Comparison of ENCODE assay signal across 21 cellular contexts in the genomic region with DNA sequence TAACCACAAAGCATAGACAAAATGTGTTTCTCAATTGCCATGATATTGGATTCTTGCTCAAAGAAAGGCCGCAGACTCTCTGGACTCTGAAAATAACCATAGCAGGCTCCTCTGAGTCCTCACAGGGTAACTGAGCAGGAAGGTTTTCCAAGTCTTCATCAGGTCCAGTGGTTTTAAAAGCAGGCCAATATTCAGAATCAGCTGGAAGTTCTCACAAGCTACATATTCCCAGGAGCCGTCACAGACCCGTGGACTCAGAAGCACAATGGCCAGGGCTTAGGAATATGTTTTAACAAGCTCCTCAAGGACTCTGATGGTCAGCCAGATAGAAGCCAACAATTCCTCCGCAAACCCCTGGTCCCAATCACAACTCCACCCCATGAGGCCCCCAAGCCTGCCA.
"Had no signal": no experiment of that assay in that cellular context is flagged by ENCODE, and none has a peak within 500 bp of the region (broad histone marks: within the 10 kb centered on the region; RNA-seq: fewer than 3 reads in every experiment).

No MANE protein-coding gene starts in this region.

- ATAC-seq: activated CD8-positive, alpha-beta memory T cell treated with anti-CD3 and anti-CD28 coated beads, Interleukin-2, amount 10 ng/mL, durations not matched to agents 7 days and 5 days; left lung had no signal

- H3K36me3 Mint-ChIP-seq: activated CD8-positive, alpha-beta memory T cell treated with anti-CD3 and anti-CD28 coated beads, Interleukin-2, amount 10 ng/mL, durations not matched to agents 7 days and 5 days had no signal

- H3K27me3 ChIP-seq: breast epithelium, left lung, neutrophil, sigmoid colon, SJCRH30 had no signal

- H3K27ac Mint-ChIP-seq: activated CD8-positive, alpha-beta memory T cell treated with anti-CD3 and anti-CD28 coated beads, Interleukin-2, amount 10 ng/mL, durations not matched to agents 7 days and 5 days; activated naive CD8-positive, alpha-beta T cell; activated T-cell treated with anti-CD3 and anti-CD28 coated beads, Interleukin-2, amount 50 U/mL, for 24 hours; endodermal cell; progenitor cell of endocrine pancreas; stimulated activated naive CD8-positive, alpha-beta T cell treated with anti-CD3 and anti-CD28 coated beads, Interleukin-15, Interleukin-2, amounts not matched to agents 100 ng/mL and 50 ng/mL, for 24 hours; T-helper 2 cell treated with Interferon-gamma antibody and Interleukin-4, amounts not matched to agents 5 μg/mL and 100 μg/mL, for 36 hours had no signal

- H3K9me3 Mint-ChIP-seq: endodermal cell had no signal

- DNase-seq: activated CD4-positive, alpha-beta T cell treated with anti-CD3 and anti-CD28 coated beads for 1 hour; activated CD4-positive, alpha-beta T cell treated with anti-CD3 and anti-CD28 coated beads, Interleukin-2, amount 50 U/mL, for 48 hours; activated CD8-positive, alpha-beta memory T cell treated with anti-CD3 and anti-CD28 coated beads, Interleukin-2, amount 10 ng/mL, durations not matched to agents 7 days and 5 days; activated gamma-delta T cell; activated T-cell treated with anti-CD3 and anti-CD28 coated beads, Interleukin-2, amount 50 U/mL, for 24 hours; anterior cingulate cortex; endodermal cell; glutamatergic neuron; left lung; mesenchymal stem cell; sigmoid colon; SJCRH30; stimulated activated CD4-positive, alpha-beta T cell treated with anti-CD3 and anti-CD28 coated beads, Interleukin-4, amount 100 ng/mL, for 1 hour; stimulated activated CD8-positive, alpha-beta memory T cell treated with anti-CD3 and anti-CD28 coated beads, Interleukin-4, amount 100 ng/mL, for 48 hours had no signal

- H3K4me1 Mint-ChIP-seq: activated CD8-positive, alpha-beta memory T cell treated with anti-CD3 and anti-CD28 coated beads, Interleukin-2, amount 10 ng/mL, durations not matched to agents 7 days and 5 days had no signal

- H3K4me3 ChIP-seq: breast epithelium, left lung, sigmoid colon, SJCRH30, thoracic aorta had no signal

- H3K27ac ChIP-seq: breast epithelium, neutrophil, SJCRH30 had no signal

- H3K27me3 Mint-ChIP-seq: activated CD8-positive, alpha-beta memory T cell treated with anti-CD3 and anti-CD28 coated beads, Interleukin-2, amount 10 ng/mL, durations not matched to agents 7 days and 5 days; activated naive CD8-positive, alpha-beta T cell; activated T-cell treated with anti-CD3 and anti-CD28 coated beads, Interleukin-2, amount 50 U/mL, for 24 hours; stimulated activated naive CD8-positive, alpha-beta T cell treated with anti-CD3 and anti-CD28 coated beads, Interleukin-15, Interleukin-2, amounts not matched to agents 100 ng/mL and 50 ng/mL, for 24 hours had no signal

- H3K4me3 Mint-ChIP-seq: activated CD8-positive, alpha-beta memory T cell treated with anti-CD3 and anti-CD28 coated beads, Interleukin-2, amount 10 ng/mL, durations not matched to agents 7 days and 5 days; activated naive CD8-positive, alpha-beta T cell; activated T-cell treated with anti-CD3 and anti-CD28 coated beads, Interleukin-2, amount 50 U/mL, for 24 hours; endodermal cell; stimulated activated naive CD8-positive, alpha-beta T cell treated with anti-CD3 and anti-CD28 coated beads, Interleukin-15, Interleukin-2, amounts not matched to agents 100 ng/mL and 50 ng/mL, for 24 hours; T-helper 2 cell treated with Interferon-gamma antibody and Interleukin-4, amounts not matched to agents 5 μg/mL and 100 μg/mL, for 36 hours had no signal

- H3K36me3 ChIP-seq: breast epithelium, left lung, neutrophil, sigmoid colon, SJCRH30, thoracic aorta had no signal

- H3K9me3 ChIP-seq: breast epithelium, left lung, neutrophil, sigmoid colon, SJCRH30, thoracic aorta had no signal

- H3K4me1 ChIP-seq: breast epithelium had no signal
